11 cellular contexts compared by ENCODE assay signal in the genomic region with DNA sequence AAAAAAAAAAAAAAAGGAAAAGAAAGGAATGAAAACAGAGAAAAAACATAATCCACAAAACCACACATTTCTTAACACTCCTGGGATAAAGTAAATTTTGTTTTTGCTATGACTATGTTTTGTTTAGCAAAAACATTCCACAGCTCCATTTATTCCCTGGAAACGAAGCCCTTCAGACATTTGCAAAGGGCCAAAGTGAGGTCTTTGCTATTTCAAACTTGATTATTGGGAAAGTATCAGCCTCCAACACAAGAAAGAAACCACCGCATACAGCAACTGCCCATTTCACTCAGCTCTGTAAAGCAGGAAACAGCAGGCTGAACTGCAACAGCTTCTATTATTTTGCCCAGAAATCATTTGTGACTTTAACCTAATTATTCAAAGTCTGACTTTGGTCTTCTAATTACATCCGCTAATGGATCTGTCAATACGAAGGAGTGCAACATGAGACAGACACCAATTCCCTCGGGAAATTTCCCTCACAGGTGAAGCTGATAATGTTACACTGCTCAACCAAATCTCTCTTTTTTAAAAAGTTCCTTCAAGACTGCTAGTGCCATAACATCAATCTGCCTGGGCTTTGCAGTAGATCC.
DNase-seq lines count a peak whose midpoint lies in the region; ATAC-seq and TF ChIP-seq lines count a peak whose summit lies in the region.
"Had no signal": no experiment of that assay in that cellular context is flagged by ENCODE, and none has a peak within 500 bp of the region (broad histone marks: within the 10 kb centered on the region; RNA-seq: fewer than 3 reads in every experiment).

No MANE protein-coding gene starts in this region.

- peak overlapping the region; percentile 43 for H2AFZ ChIP-seq in neuronal stem cell (ENCODE audit: low read length)
- H2AFZ ChIP-seq in trophoblast cell (ENCODE audit: insufficient read depth, low read length, poor library complexity): no peak overlapping the region

- no peak overlapping the region for H4K91ac ChIP-seq in neuronal stem cell (ENCODE audit: low read depth, low read length, poor library complexity)
- no peak overlapping the region for H4K91ac ChIP-seq in trophoblast cell (ENCODE audit: low read depth, low read length)

- H3K4me2 ChIP-seq in neuronal stem cell (ENCODE audit: insufficient read depth, low read length, poor library complexity, severe bottlenecking): no peak overlapping the region
- no peak overlapping the region for H3K4me2 ChIP-seq in trophoblast cell (ENCODE audit: low read length)

- no peak overlapping the region for H2AK5ac ChIP-seq in neuronal stem cell (ENCODE audit: low read depth, low read length)
- no peak overlapping the region for H2AK5ac ChIP-seq in trophoblast cell (ENCODE audit: low read length)

- in situ Hi-C loops in astrocyte of the cerebellum (cut with HindIII; ENCODE audit: low sequenced_read_pairs): loop anchor here (5.0 kb wide), 2 partner anchors 41 to 114 kb away; no protein-coding TSS in a partner anchor

- no peak overlapping the region for H4K8ac ChIP-seq in neuronal stem cell (ENCODE audit: low read depth, low read length)
- no peak overlapping the region for H4K8ac ChIP-seq in trophoblast cell (ENCODE audit: low read depth, low read length)

- H2BK15ac ChIP-seq in neuronal stem cell (ENCODE audit: low read length): no peak overlapping the region

- no peak overlapping the region for H2BK5ac ChIP-seq in neuronal stem cell (ENCODE audit: low read length)
- no peak overlapping the region for H2BK5ac ChIP-seq in trophoblast cell (ENCODE audit: low read depth, low read length, poor library complexity)

- no peak for TF ChIP-seq CTCF in astrocyte of the cerebellum (IDR thresholded peaks at IDR 0.05; ENCODE audit: low read depth, low read length, missing control alignments)
- TF ChIP-seq CTCF in suprapubic skin (IDR thresholded peaks at IDR 0.05): no peak

- no CpG with 5 or more reads among the region's 5 CpGs for WGBS in neuronal stem cell (ENCODE audit: extremely low coverage in 2 of 2, insufficient read length in 2 of 2, insufficient replicate concordance in 1 of 2), 2 donors
- WGBS in trophoblast cell (ENCODE audit: extremely low coverage, insufficient coverage, insufficient read length): no CpG with 5 or more reads among the region's 5 CpGs
- WGBS in suprapubic skin: 45% methylated on average over 5 of the region's 5 CpGs

- no peak overlapping the region for H2BK120ac ChIP-seq in neuronal stem cell (ENCODE audit: low read depth, low read length)
- no peak overlapping the region for H2BK120ac ChIP-seq in trophoblast cell (ENCODE audit: insufficient read depth, low read length, poor library complexity)

- DNase-seq in GM04503 (ENCODE audit: low read depth) (peak; percentile 84), NCI-H187 treated with DMSO at 0.1 percent for 48 hours (lab: John Stamatoyannopoulos, UW) (peak; percentile 2), astrocyte of the cerebellum (ENCODE audit: low read depth) (peak; percentile 54), neuronal stem cell (ENCODE audit: low spot score) (no peak), trophoblast cell (no peak), MG63 (no peak), suprapubic skin (ENCODE audit: low spot score in 2 of 2) (no peak)
- DNase-seq: activated B cell treated with CpG ODN at 0.5 μM for 24 hours; activated effector memory CD4-positive, alpha-beta T cell treated with Interleukin-2 at 50 U/mL for 16 hours; effector memory CD4-positive, alpha-beta T cell had no signal

- H2BK12ac ChIP-seq in neuronal stem cell (ENCODE audit: low read length) (no peak overlapping the region), trophoblast cell (ENCODE audit: low read length) (no peak overlapping the region)

- H4K12ac ChIP-seq in trophoblast cell (ENCODE audit: low read depth, low read length): no peak overlapping the region

- H3K4ac ChIP-seq in neuronal stem cell (ENCODE audit: low read length) (no peak overlapping the region), trophoblast cell (ENCODE audit: low read depth, low read length) (no peak overlapping the region)

- H3K23ac ChIP-seq in neuronal stem cell (ENCODE audit: low read depth, low read length, poor library complexity) (no peak overlapping the region), trophoblast cell (ENCODE audit: low read length) (no peak overlapping the region)

- ATAC-seq in HG03442 (IDR thresholded peaks at IDR 0.05; ENCODE audit: unreplicated experiment): no peak

- H3K14ac ChIP-seq in neuronal stem cell (ENCODE audit: low read length) (no peak overlapping the region), trophoblast cell (ENCODE audit: low read length) (no peak overlapping the region)

- no peak overlapping the region for H3K4me3 ChIP-seq in astrocyte of the cerebellum (ENCODE audit: low read depth, low read length)
- no peak overlapping the region for H3K4me3 ChIP-seq in neuronal stem cell (ENCODE audit: low read length in 2 of 2)
- H3K4me3 ChIP-seq in trophoblast cell (ENCODE audit: low read depth, low read length): no peak overlapping the region
- no peak overlapping the region for H3K4me3 ChIP-seq in MG63
- H3K4me3 ChIP-seq in suprapubic skin: no peak overlapping the region

- H3K9ac ChIP-seq in neuronal stem cell (ENCODE audit: low read depth, low read length, poor library complexity): no peak overlapping the region
- no peak overlapping the region for H3K9ac ChIP-seq in trophoblast cell (ENCODE audit: low read length)

- H3K18ac ChIP-seq in neuronal stem cell (ENCODE audit: low read length) (no peak overlapping the region), trophoblast cell (ENCODE audit: low read length) (no peak overlapping the region)

- H3K79me1 ChIP-seq in neuronal stem cell (ENCODE audit: low read depth, low read length) (no peaks in the 10 kb centered on the region), trophoblast cell (ENCODE audit: low read length) (no peaks in the 10 kb centered on the region)

- H3K36me3 ChIP-seq in neuronal stem cell (replicated peaks in 1 of 2; ENCODE audit: control insufficient read depth in 2 of 2, insufficient read depth in 2 of 2, low read length in 2 of 2): no peaks in the 10 kb centered on the region
- H3K36me3 ChIP-seq in trophoblast cell (ENCODE audit: control insufficient read depth in 1 of 2, insufficient read depth in 2 of 2, low read length in 2 of 2): no peaks in the 10 kb centered on the region
- no peaks in the 10 kb centered on the region for H3K36me3 ChIP-seq in MG63
- no peaks in the 10 kb centered on the region for H3K36me3 ChIP-seq in suprapubic skin

- no peaks in the 10 kb centered on the region for H3K4me1 ChIP-seq in neuronal stem cell (ENCODE audit: control insufficient read depth in 2 of 2, insufficient read depth in 1 of 2, low read depth in 1 of 2, low read length in 2 of 2)
- no peaks in the 10 kb centered on the region for H3K4me1 ChIP-seq in trophoblast cell (ENCODE audit: control insufficient read depth in 1 of 2, insufficient read depth in 2 of 2, low read length in 2 of 2)
- peaks cover 15% of the 10 kb centered on the region for H3K4me1 ChIP-seq in suprapubic skin

- no peak for TF ChIP-seq POLR2A in suprapubic skin (IDR thresholded peaks at IDR 0.05)

- H3K9me3 ChIP-seq in neuronal stem cell (replicated peaks in 1 of 2; ENCODE audit: control insufficient read depth in 2 of 2, insufficient read depth in 1 of 2, low read depth in 1 of 2, low read length in 2 of 2) (no peaks in the 10 kb centered on the region), trophoblast cell (ENCODE audit: insufficient read depth, low read depth, low read length) (no peaks in the 10 kb centered on the region), MG63 (no peaks in the 10 kb centered on the region), suprapubic skin (no peaks in the 10 kb centered on the region)

- no peak for TF ChIP-seq EP300 in suprapubic skin (IDR thresholded peaks at IDR 0.05)

- H3K27me3 ChIP-seq in neuronal stem cell (ENCODE audit: control insufficient read depth in 3 of 3, insufficient read depth in 3 of 3, low read depth in 1 of 3, low read length in 3 of 3): no peaks in the 10 kb centered on the region
- no peaks in the 10 kb centered on the region for H3K27me3 ChIP-seq in trophoblast cell (ENCODE audit: insufficient read depth, low read length)
- no peaks in the 10 kb centered on the region for H3K27me3 ChIP-seq in MG63
- H3K27me3 ChIP-seq in suprapubic skin: no peaks in the 10 kb centered on the region

- no peaks in the 10 kb centered on the region for H3K79me2 ChIP-seq in trophoblast cell (ENCODE audit: control insufficient read depth, insufficient read depth, low read length, poor library complexity)

- H3K27ac ChIP-seq in neuronal stem cell (replicated peaks; ENCODE audit: low read length) (no peak overlapping the region), trophoblast cell (ENCODE audit: low read depth, low read length) (no peak overlapping the region), suprapubic skin (no peak overlapping the region)

Comparison
In these comparisons a context has a peak if more than half of its experiments do, and no peak if none do; other contexts are left out.
1. DNase-seq: peak in GM04503 (single experiment), NCI-H187 treated with DMSO at 0.1 percent for 48 hours (single experiment) and astrocyte of the cerebellum (single experiment); none in neuronal stem cell (single experiment), trophoblast cell (0 of 2), MG63 (single experiment) and suprapubic skin (0 of 2).